Comparison of ENCODE assay signal across 10 cellular contexts in genomic region chr3:48468329-48468731, GRCh38. TPM values are rescaled to one million over a fixed set of nuclear protein-coding genes. Genes with fewer than 3 reads are reported as not detected.
A peak's percentile ranks its signal among the peaks of the same experiment; 100 is the strongest.
DNase-seq lines count a peak whose midpoint lies in the region; ATAC-seq and TF ChIP-seq lines count a peak whose summit lies in the region.
"Had no signal": no experiment of that assay in that cellular context is flagged by ENCODE, and none has a peak within 500 bp of the region (broad histone marks: within the 10 kb centered on the region; RNA-seq: fewer than 3 reads in every experiment).

No MANE protein-coding gene starts in this region.

- H3K27me3 ChIP-seq in tibial nerve: no peaks in the 10 kb centered on the region

- WGBS in tibial nerve, 2 donors: 68 to 78% methylated on average over 7 of the region's 8 CpGs

- peaks cover 2 to 73% (median 63%) of the 10 kb centered on the region in 4 donors for H3K4me1 ChIP-seq in tibial nerve

- H3K9me3 ChIP-seq in tibial nerve: no peaks in the 10 kb centered on the region

- H3K9me3 Mint-ChIP-seq in activated naive CD4-positive, alpha-beta T cell treated with anti-CD3 and anti-CD28 coated beads, Interleukin-2, amount 50 U/mL, for 72 hours: no peaks in the 10 kb centered on the region
- no peaks in the 10 kb centered on the region for H3K9me3 Mint-ChIP-seq in memory B cell

- DNase-seq in activated effector memory CD4-positive, alpha-beta T cell treated with anti-CD3 and anti-CD28 coated beads, Interleukin-2, amount 50 U/mL, for 16 hours: peak; percentile 63
- DNase-seq in activated effector memory CD4-positive, alpha-beta T cell treated with Interleukin-2 at 50 U/mL for 16 hours: no peak
- peak in 1 of 2 donors; percentile 52 for DNase-seq in activated naive CD4-positive, alpha-beta T cell treated with anti-CD3 and anti-CD28 coated beads, Interleukin-2, amount 50 U/mL, for 72 hours (ENCODE audit: low spot score in 2 of 2)
- DNase-seq in memory B cell (ENCODE audit: low spot score in 2 of 2) (no peak), tibial nerve (ENCODE audit: low spot score in 2 of 2) (no peak), COR-L47 (lab: John Stamatoyannopoulos, UW) (no peak)
- DNase-seq in stimulated activated CD4-positive, alpha-beta T cell treated with anti-CD3 and anti-CD28 coated beads, Interleukin-15, amount 100 ng/mL, for 24 hours: no peak
- DNase-seq: effector CD4-positive, alpha-beta T cell; NCI-H187 had no signal

- peaks cover 36% of the 10 kb centered on the region for H3K4me1 Mint-ChIP-seq in memory B cell

- H3K4me3 ChIP-seq in tibial nerve: no peak overlapping the region

- H3K27ac ChIP-seq in tibial nerve: peak overlapping the region; percentile 18 to 99 (median 98)

- TF ChIP-seq CTCF in tibial nerve (IDR thresholded peaks at IDR 0.05): no peak

- peak overlapping the region; percentile 93 for H3K4me3 Mint-ChIP-seq in memory B cell

- H3K36me3 ChIP-seq in tibial nerve: peaks cover 0 to 51% (median 6%) of the 10 kb centered on the region in 3 donors

- TF ChIP-seq POLR2A in tibial nerve (IDR thresholded peaks at IDR 0.05): no peak

- H3K36me3 Mint-ChIP-seq in activated naive CD4-positive, alpha-beta T cell treated with anti-CD3 and anti-CD28 coated beads, Interleukin-2, amount 50 U/mL, for 72 hours: peaks cover 19 to 38% of the 10 kb centered on the region in 2 donors
- peaks cover 10% of the 10 kb centered on the region for H3K36me3 Mint-ChIP-seq in memory B cell

- no peaks in the 10 kb centered on the region for H3K27me3 Mint-ChIP-seq in memory B cell

- ATAC-seq in activated naive CD4-positive, alpha-beta T cell treated with anti-CD3 and anti-CD28 coated beads, Interleukin-2, amount 50 U/mL, for 72 hours: no peak
- ATAC-seq in memory B cell (ENCODE audit: low read depth): no peak
- ATAC-seq in HG03159 (IDR thresholded peaks at IDR 0.05; ENCODE audit: unreplicated experiment): no peak

- peak overlapping the region; percentile 96 to 98 for H3K27ac Mint-ChIP-seq in activated naive CD4-positive, alpha-beta T cell treated with anti-CD3 and anti-CD28 coated beads, Interleukin-2, amount 50 U/mL, for 72 hours
- peak overlapping the region; percentile 95 for H3K27ac Mint-ChIP-seq in memory B cell

- TF ChIP-seq EP300 in tibial nerve (IDR thresholded peaks at IDR 0.05): no peak

RNA-seq across cellular contexts. Expression of gene ATRIP, which starts 21.8 kb away (rescaled TPM):
- total RNA-seq in activated naive CD4-positive, alpha-beta T cell treated with anti-CD3 and anti-CD28 coated beads, Interleukin-2, amount 50 U/mL, for 72 hours: 10 to 100 TPM; 10.1 to 15.9 TPM
- 10 to 100 TPM in 2 of 4 donors, 1 to 10 TPM in 2; 7.5 to 10.5 (median 9.3) TPM for total RNA-seq in tibial nerve

RNA-seq across cellular contexts. Expression of gene TMA7, which starts 28.3 kb away (rescaled TPM):
- total RNA-seq in activated naive CD4-positive, alpha-beta T cell treated with anti-CD3 and anti-CD28 coated beads, Interleukin-2, amount 50 U/mL, for 72 hours: 100 to 1,000 TPM; 168 to 307 TPM
- 100 to 1,000 TPM; 212 to 380 (median 291) TPM for total RNA-seq in tibial nerve

RNA-seq across cellular contexts. Expression of gene CCDC51, which starts 28.4 kb away (rescaled TPM):
- 10 to 100 TPM; 21.7 to 27.1 TPM for total RNA-seq in activated naive CD4-positive, alpha-beta T cell treated with anti-CD3 and anti-CD28 coated beads, Interleukin-2, amount 50 U/mL, for 72 hours
- total RNA-seq in tibial nerve: 10 to 100 TPM; 23.4 to 33.3 (median 29.2) TPM

RNA-seq across cellular contexts. Expression of gene SHISA5, which starts 35.6 kb away (rescaled TPM):
- 10 to 100 TPM; 64.0 to 75.3 TPM for total RNA-seq in activated naive CD4-positive, alpha-beta T cell treated with anti-CD3 and anti-CD28 coated beads, Interleukin-2, amount 50 U/mL, for 72 hours
- total RNA-seq in tibial nerve: 100 to 1,000 TPM in 2 of 4 donors, 10 to 100 TPM in 2; 78.4 to 145 (median 93.9) TPM

RNA-seq across cellular contexts. Expression of gene PLXNB1, which starts 38.4 kb away (rescaled TPM):
- total RNA-seq in activated naive CD4-positive, alpha-beta T cell treated with anti-CD3 and anti-CD28 coated beads, Interleukin-2, amount 50 U/mL, for 72 hours: 1 to 10 TPM; 3.0 to 7.3 TPM
- total RNA-seq in tibial nerve: 100 to 1,000 TPM; 216 to 379 (median 339) TPM
